In genomic region chr4:153616005-153616555, GRCh38 we compare ENCODE assay signal across 15 cellular contexts.
DNase-seq lines count a peak whose midpoint lies in the region; ATAC-seq and TF ChIP-seq lines count a peak whose summit lies in the region.
"Had no signal": no experiment of that assay in that cellular context is flagged by ENCODE, and none has a peak within 500 bp of the region (broad histone marks: within the 10 kb centered on the region; RNA-seq: fewer than 3 reads in every experiment).

No MANE protein-coding gene starts in this region.

- no peak for TF ChIP-seq CTCF in activated B cell treated with CpG ODN at 0.5 μM for 24 hours (IDR thresholded peaks at IDR 0.05)
- TF ChIP-seq CTCF in left ventricle myocardium inferior (IDR thresholded peaks at IDR 0.05; ENCODE audit: borderline replicate concordance) = no peak
- TF ChIP-seq CTCF in heart left ventricle (IDR thresholded peaks at IDR 0.05) = no peak

- no peak overlapping the region for H3K27ac ChIP-seq in left ventricle myocardium inferior (replicated peaks)
- no peak overlapping the region for H3K27ac ChIP-seq in heart left ventricle
- H3K27ac ChIP-seq: pancreas had no signal

- peak overlapping the region; percentile 10 for H3K9ac ChIP-seq in iPS-15b (ENCODE audit: low read depth, low read length)

- peak overlapping the region; percentile 3 for H3K27ac Mint-ChIP-seq in activated B cell treated with CpG ODN at 0.5 μM for 24 hours
- H3K27ac Mint-ChIP-seq: mesothelial cell of epicardium had no signal

- no peaks in the 10 kb centered on the region for H3K27me3 Mint-ChIP-seq in activated B cell treated with CpG ODN at 0.5 μM for 24 hours

- no peaks in the 10 kb centered on the region for H3K27me3 ChIP-seq in iPS-15b (ENCODE audit: control insufficient read depth, insufficient read depth, low read length)
- no peaks in the 10 kb centered on the region for H3K27me3 ChIP-seq in left ventricle myocardium inferior (ENCODE audit: low read depth)
- H3K27me3 ChIP-seq in heart left ventricle = no peaks in the 10 kb centered on the region
- H3K27me3 ChIP-seq: pancreas, tibial artery had no signal

- H3K4me1 ChIP-seq in iPS-15b (ENCODE audit: control insufficient read depth, insufficient read depth, low read length) (peaks cover 14% of the 10 kb centered on the region), left ventricle myocardium inferior (no peaks in the 10 kb centered on the region), heart left ventricle (peaks cover 0 to 16% (median 0%) of the 10 kb centered on the region in 12 donors)
- H3K4me1 ChIP-seq: pancreas had no signal

- H3K36me3 ChIP-seq in iPS-15b (ENCODE audit: control insufficient read depth, insufficient read depth, low read length) = peaks cover 13% of the 10 kb centered on the region
- peaks cover 50% of the 10 kb centered on the region for H3K36me3 ChIP-seq in left ventricle myocardium inferior
- peaks cover 0 to 95% (median 74%) of the 10 kb centered on the region in 9 donors for H3K36me3 ChIP-seq in heart left ventricle

- DNase-seq in activated B cell treated with CpG ODN at 0.5 μM for 24 hours = no peak
- DNase-seq in activated CD8-positive, alpha-beta memory T cell treated with anti-CD3 and anti-CD28 coated beads, Interleukin-2, amount 50 U/mL, for 48 hours = peak; percentile 71
- DNase-seq in stimulated activated CD8-positive, alpha-beta memory T cell treated with anti-CD3 and anti-CD28 coated beads, Interleukin-4, amount 100 ng/mL, for 48 hours = peak; percentile 70
- no peak for DNase-seq in left ventricle myocardium inferior
- DNase-seq in midbrain (lab: John Stamatoyannopoulos, UW) = no peak
- no peak for DNase-seq in heart left ventricle
- no peak for DNase-seq in NCI-H748 treated with DMSO at 0.1 percent for 48 hours (lab: John Stamatoyannopoulos, UW)
- DNase-seq: cortex of kidney, GF-D8, NCI-H1105 treated with DMSO at 0.1 percent for 48 hours, NCI-H82, pancreas, tibial artery had no signal

- no peaks in the 10 kb centered on the region for H3K9me3 Mint-ChIP-seq in activated B cell treated with CpG ODN at 0.5 μM for 24 hours

- H3K9me3 ChIP-seq in iPS-15b (ENCODE audit: control insufficient read depth, insufficient read depth, low read length) = no peaks in the 10 kb centered on the region
- no peaks in the 10 kb centered on the region for H3K9me3 ChIP-seq in left ventricle myocardium inferior (replicated peaks)
- no peaks in the 10 kb centered on the region for H3K9me3 ChIP-seq in heart left ventricle
- H3K9me3 ChIP-seq: pancreas, tibial artery had no signal

- H3K4me3 ChIP-seq in iPS-15b (ENCODE audit: low read depth, low read length) (no peak overlapping the region), left ventricle myocardium inferior (no peak overlapping the region), heart left ventricle (no peak overlapping the region)
- H3K4me3 ChIP-seq: pancreas, tibial artery had no signal

- WGBS in heart left ventricle, 4 donors = 92 to 94% (median 94%) methylated on average over 8 of the region's 8 CpGs

- POLR2A ChIA-PET in activated B cell treated with CpG ODN at 0.5 μM for 24 hours (lab: Charles Lee) = no interaction called here

- H3K4me3 Mint-ChIP-seq in activated B cell treated with CpG ODN at 0.5 μM for 24 hours = no peak overlapping the region
- H3K4me3 Mint-ChIP-seq: mesothelial cell of epicardium had no signal

- peaks cover 12% of the 10 kb centered on the region for H3K4me1 Mint-ChIP-seq in activated B cell treated with CpG ODN at 0.5 μM for 24 hours

- H3K36me3 Mint-ChIP-seq in activated B cell treated with CpG ODN at 0.5 μM for 24 hours (ENCODE audit: low read depth) = peaks cover 90% of the 10 kb centered on the region

- ATAC-seq in activated B cell treated with CpG ODN at 0.5 μM for 24 hours (ENCODE audit: low read depth) (no peak), heart left ventricle (no peak)
- ATAC-seq: pancreas had no signal

- no peak for TF ChIP-seq POLR2A in heart left ventricle (IDR thresholded peaks at IDR 0.05)

- intact Hi-C loops in activated B cell treated with CpG ODN at 0.5 μM for 24 hours (cut with micrococcal nuclease) (loop anchor here (5.0 kb wide), 1 partner anchor 34 kb away; no protein-coding TSS in a partner anchor), left ventricle myocardium inferior (cut with micrococcal nuclease) (no loop called here), heart left ventricle (cut with DNase I) (no loop called here)

- CTCF ChIA-PET in activated B cell treated with CpG ODN at 0.5 μM for 24 hours (lab: Charles Lee) = interaction anchor here (0.8 to 1.1 kb wide), 2 partner anchors 35 to 134 kb away, joined by 3 read pairs; no protein-coding TSS in a partner anchor

Comparison
In these comparisons a context has a peak if more than half of its experiments do, and no peak if none do; other contexts are left out.
1. DNase-seq: peak in activated CD8-positive, alpha-beta memory T cell treated with anti-CD3 and anti-CD28 coated beads, Interleukin-2, amount 50 U/mL, for 48 hours (single experiment) and stimulated activated CD8-positive, alpha-beta memory T cell treated with anti-CD3 and anti-CD28 coated beads, Interleukin-4, amount 100 ng/mL, for 48 hours (single experiment); none in activated B cell treated with CpG ODN at 0.5 μM for 24 hours (single experiment), left ventricle myocardium inferior (single experiment), midbrain (single experiment), heart left ventricle (0 of 5) and NCI-H748 treated with DMSO at 0.1 percent for 48 hours (single experiment).